In genomic region chr2:9793156-9793917, GRCh38 we compare ENCODE assay signal across 16 cellular contexts. TPM values are rescaled to one million over a fixed set of nuclear protein-coding genes. Genes with fewer than 3 reads are reported as not detected.
DNase-seq lines count a peak whose midpoint lies in the region; ATAC-seq and TF ChIP-seq lines count a peak whose summit lies in the region.
"Had no signal": no experiment of that assay in that cellular context is flagged by ENCODE, and none has a peak within 500 bp of the region (broad histone marks: within the 10 kb centered on the region; RNA-seq: fewer than 3 reads in every experiment).

No MANE protein-coding gene starts in this region.

- H3K9me3 ChIP-seq in heart right ventricle (peaks cover 0 to 9% (median 0%) of the 10 kb centered on the region in 11 donors), SJCRH30 (replicated peaks) (no peaks in the 10 kb centered on the region), lower lobe of right lung (no peaks in the 10 kb centered on the region)

- no peaks in the 10 kb centered on the region for H3K36me3 ChIP-seq in heart right ventricle
- no peaks in the 10 kb centered on the region for H3K36me3 ChIP-seq in SJCRH30
- H3K36me3 ChIP-seq in lower lobe of right lung: no peaks in the 10 kb centered on the region

- H3K4me3 ChIP-seq in heart right ventricle (no peak overlapping the region), SJCRH30 (no peak overlapping the region), lower lobe of right lung (no peak overlapping the region)
- H3K4me3 ChIP-seq: A549, GM23338 had no signal

- WGBS in heart right ventricle, 2 donors: 80 to 83% methylated on average over 13 of the region's 13 CpGs

- no peak for ATAC-seq in Right ventricle myocardium superior (ENCODE audit: poor library complexity)
- no peak for ATAC-seq in heart right ventricle
- ATAC-seq in lower lobe of right lung: no peak
- ATAC-seq in stimulated activated naive CD8-positive, alpha-beta T cell treated with anti-CD3 and anti-CD28 coated beads, Interleukin-15, amount 100 ng/mL, for 72 hours: no peak
- ATAC-seq: A549, GM23338 had no signal

- H3K27ac ChIP-seq in heart right ventricle: peak overlapping the region in 2 of 10 donors; percentile 43 to 65
- H3K27ac ChIP-seq in SJCRH30: no peak overlapping the region
- no peak overlapping the region for H3K27ac ChIP-seq in lower lobe of right lung
- H3K27ac ChIP-seq: A549 had no signal

- no peaks in the 10 kb centered on the region for H3K27me3 ChIP-seq in heart right ventricle
- H3K27me3 ChIP-seq in SJCRH30: no peaks in the 10 kb centered on the region
- H3K27me3 ChIP-seq in lower lobe of right lung (ENCODE audit: low read depth): no peaks in the 10 kb centered on the region

- H3K4me1 ChIP-seq in heart right ventricle (peaks cover 4 to 22% (median 11%) of the 10 kb centered on the region in 9 donors), SJCRH30 (peaks cover 15% of the 10 kb centered on the region), lower lobe of right lung (no peaks in the 10 kb centered on the region)

- H3K27ac Mint-ChIP-seq in stimulated activated naive CD8-positive, alpha-beta T cell treated with anti-CD3 and anti-CD28 coated beads, Interleukin-15, amount 100 ng/mL, for 72 hours: peak overlapping the region; percentile 33 to 74
- H3K27ac Mint-ChIP-seq: CD4-positive, alpha-beta T cell; GM23338 had no signal

- TF ChIP-seq CTCF in heart right ventricle (IDR thresholded peaks at IDR 0.05) (no peak), lower lobe of right lung (IDR thresholded peaks at IDR 0.05) (no peak)

- H3K27me3 Mint-ChIP-seq in stimulated activated naive CD8-positive, alpha-beta T cell treated with anti-CD3 and anti-CD28 coated beads, Interleukin-15, amount 100 ng/mL, for 72 hours: peaks cover 7% of the 10 kb centered on the region
- H3K27me3 Mint-ChIP-seq: CD4-positive, alpha-beta T cell had no signal

- no peak for TF ChIP-seq POLR2A in erythroblast (IDR thresholded peaks at IDR 0.05; ENCODE audit: low read length)

- intact Hi-C loops in Right ventricle myocardium superior (cut with DNase I): no loop called here
- intact Hi-C loops in heart right ventricle (cut with DNase I): no loop called here
- intact Hi-C loops in lower lobe of right lung (cut with DNase I): no loop called here

- peak; percentile 35 for DNase-seq in Right ventricle myocardium superior
- DNase-seq in heart right ventricle: no peak
- peak; percentile 80 to 89 for DNase-seq in SJCRH30
- peak; percentile 34 for DNase-seq in lower lobe of right lung
- no peak for DNase-seq in stimulated activated naive CD8-positive, alpha-beta T cell treated with anti-CD3 and anti-CD28 coated beads, Interleukin-15, amount 100 ng/mL, for 72 hours
- DNase-seq in NCI-H187 treated with DMSO at 0.1 percent for 48 hours (lab: John Stamatoyannopoulos, UW): no peak
- DNase-seq in globus pallidus (ENCODE audit: low spot score): no peak
- DNase-seq in erythroblast (lab: John Stamatoyannopoulos, UW): no peak
- DNase-seq: CD4-positive, alpha-beta T cell; NCI-H1105 treated with DMSO at 0.1 percent for 48 hours; NCI-H1694 treated with DMSO at 0.1 percent for 48 hours; NCI-H226; NCI-H526; NK-92 treated with Interleukin-12 subunit alpha and Interleukin-12 subunit beta, amount 100 ng/mL, for 24 hours had no signal

- peaks cover 9% of the 10 kb centered on the region for H3K4me1 Mint-ChIP-seq in stimulated activated naive CD8-positive, alpha-beta T cell treated with anti-CD3 and anti-CD28 coated beads, Interleukin-15, amount 100 ng/mL, for 72 hours

- H3K4me3 Mint-ChIP-seq in stimulated activated naive CD8-positive, alpha-beta T cell treated with anti-CD3 and anti-CD28 coated beads, Interleukin-15, amount 100 ng/mL, for 72 hours: no peak overlapping the region
- H3K4me3 Mint-ChIP-seq: CD4-positive, alpha-beta T cell; GM23338 had no signal

- H3K9me3 Mint-ChIP-seq in stimulated activated naive CD8-positive, alpha-beta T cell treated with anti-CD3 and anti-CD28 coated beads, Interleukin-15, amount 100 ng/mL, for 72 hours: peaks cover 0 to 3% of the 10 kb centered on the region in 2 donors
- H3K9me3 Mint-ChIP-seq: CD4-positive, alpha-beta T cell had no signal

RNA-seq across cellular contexts. Expression of gene TAF1B, which starts 49.9 kb away (rescaled TPM):
- 6.1 TPM for total RNA-seq in Right ventricle myocardium superior
- total RNA-seq in heart right ventricle: 1 to 10 TPM; 2.4 to 7.9 (median 4.9) TPM
- polyA plus RNA-seq in heart right ventricle: 1 to 10 TPM; 1.8 to 3.0 TPM
- 27.6 and 40.5 TPM in 2 replicates for total RNA-seq in SJCRH30 (2014; rRNA removed; shearing (Covaris generic))
- 22.9 TPM for total RNA-seq in lower lobe of right lung

Comparison
In these comparisons a context has a peak if more than half of its experiments do, and no peak if none do; other contexts are left out.
1. DNase-seq: peak in Right ventricle myocardium superior (single experiment), SJCRH30 (2 of 2) and lower lobe of right lung (single experiment); none in heart right ventricle (0 of 2), stimulated activated naive CD8-positive, alpha-beta T cell treated with anti-CD3 and anti-CD28 coated beads, Interleukin-15, amount 100 ng/mL, for 72 hours (0 of 2), NCI-H187 treated with DMSO at 0.1 percent for 48 hours (single experiment), globus pallidus (single experiment) and erythroblast (0 of 2).